Comparison of ENCODE assay signal across 7 cellular contexts in the genomic region with DNA sequence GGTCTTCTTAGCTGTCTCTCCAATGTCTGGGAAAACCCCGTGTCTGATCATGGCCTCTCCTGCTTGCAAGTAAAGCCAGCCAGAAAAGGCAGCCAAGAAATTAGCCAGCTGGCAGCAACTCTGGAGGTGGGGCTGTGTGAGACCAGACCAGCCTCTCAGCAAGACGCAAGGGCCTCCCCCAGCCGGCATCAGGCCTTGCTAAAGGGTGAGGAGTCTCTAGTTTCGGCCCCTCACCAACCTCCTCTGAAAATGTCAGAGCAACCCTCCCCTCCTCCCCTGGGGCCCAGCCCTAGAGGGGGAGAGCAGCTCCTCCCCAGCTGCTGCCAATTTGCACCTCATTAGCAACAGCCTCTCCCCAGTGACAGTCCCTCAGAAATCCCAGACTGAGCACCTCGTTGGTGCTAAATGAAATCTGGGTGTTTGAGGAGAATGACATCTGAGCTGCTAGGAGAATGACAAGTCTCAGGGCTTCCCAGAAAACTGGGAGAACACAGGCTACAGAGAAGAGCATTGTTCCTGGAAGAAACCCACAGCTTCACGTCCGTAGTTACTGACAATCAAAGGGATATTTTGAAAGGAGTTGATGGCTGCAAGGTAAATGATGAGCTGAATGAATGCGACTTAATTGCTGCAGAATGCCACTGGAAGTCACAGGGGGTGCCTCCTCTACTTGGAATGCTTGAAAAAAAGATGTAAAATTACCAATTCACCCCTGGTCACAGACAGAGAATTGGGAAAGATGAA. TPM values are rescaled to one million over a fixed set of nuclear protein-coding genes. Genes with fewer than 3 reads are reported as not detected.
DNase-seq lines count a peak whose midpoint lies in the region; ATAC-seq and TF ChIP-seq lines count a peak whose summit lies in the region.

No MANE protein-coding gene starts in this region.

- peaks cover 13% of the 10 kb centered on the region for H3K27me3 Mint-ChIP-seq in activated naive CD4-positive, alpha-beta T cell treated with anti-CD3 and anti-CD28 coated beads, Interleukin-2, amount 10 ng/mL, durations not matched to agents 7 days and 5 days

- no peak for TF ChIP-seq CTCF in omental fat pad (IDR thresholded peaks at IDR 0.05)

- CTCF ChIA-PET in activated naive CD4-positive, alpha-beta T cell treated with anti-CD3 and anti-CD28 coated beads, Interleukin-2, amount 10 ng/mL, durations not matched to agents 7 days and 5 days (lab: Charles Lee) = no interaction called here

- no peaks in the 10 kb centered on the region for H3K9me3 Mint-ChIP-seq in activated naive CD4-positive, alpha-beta T cell treated with anti-CD3 and anti-CD28 coated beads, Interleukin-2, amount 10 ng/mL, durations not matched to agents 7 days and 5 days

- no peak overlapping the region for H3K4me3 Mint-ChIP-seq in activated naive CD4-positive, alpha-beta T cell treated with anti-CD3 and anti-CD28 coated beads, Interleukin-2, amount 10 ng/mL, durations not matched to agents 7 days and 5 days

- H3K27ac Mint-ChIP-seq in activated naive CD4-positive, alpha-beta T cell treated with anti-CD3 and anti-CD28 coated beads, Interleukin-2, amount 10 ng/mL, durations not matched to agents 7 days and 5 days = no peak overlapping the region

- ATAC-seq in GM21390 (IDR thresholded peaks at IDR 0.05; ENCODE audit: unreplicated experiment) (peak; percentile 68), omental fat pad (ENCODE audit: low FRiP score) (peak; percentile 75), GM21447 (IDR thresholded peaks at IDR 0.05; ENCODE audit: unreplicated experiment) (no peak)

- DNase-seq in NCI-H2107 (lab: John Stamatoyannopoulos, UW) (peak; percentile 77), fibroblast of gingiva (ENCODE audit: low read depth) (peak; percentile 70), omental fat pad (ENCODE audit: low spot score) (no peak), HPDE6-E6E7 (ENCODE audit: extremely low spot score) (no peak)
- no peak for DNase-seq in activated naive CD4-positive, alpha-beta T cell treated with anti-CD3 and anti-CD28 coated beads, Interleukin-2, amount 10 ng/mL, durations not matched to agents 7 days and 5 days

- no peaks in the 10 kb centered on the region for H3K4me1 Mint-ChIP-seq in activated naive CD4-positive, alpha-beta T cell treated with anti-CD3 and anti-CD28 coated beads, Interleukin-2, amount 10 ng/mL, durations not matched to agents 7 days and 5 days

- no peaks in the 10 kb centered on the region for H3K36me3 Mint-ChIP-seq in activated naive CD4-positive, alpha-beta T cell treated with anti-CD3 and anti-CD28 coated beads, Interleukin-2, amount 10 ng/mL, durations not matched to agents 7 days and 5 days

RNA-seq across cellular contexts. Expression of a gene that starts 25.9 kb away (rescaled TPM):
- total RNA-seq in omental fat pad = 1 to 10 TPM in 3 of 4 donors, under 1 TPM in 1; 0.16 to 4.4 (median 2.1) TPM

Comparison
In these comparisons a context has a peak if more than half of its experiments do, and no peak if none do; other contexts are left out.
1. DNase-seq: peak in NCI-H2107 (single experiment) and fibroblast of gingiva (single experiment); none in omental fat pad (single experiment), HPDE6-E6E7 (single experiment) and activated naive CD4-positive, alpha-beta T cell treated with anti-CD3 and anti-CD28 coated beads, Interleukin-2, amount 10 ng/mL, durations not matched to agents 7 days and 5 days (single experiment).